In genomic region chr2:178194600-178195389, GRCh38 we compare ENCODE assay signal across 8 cellular contexts. TPM values are rescaled to one million over a fixed set of nuclear protein-coding genes. Genes with fewer than 3 reads are reported as not detected.
DNase-seq lines count a peak whose midpoint lies in the region; ATAC-seq and TF ChIP-seq lines count a peak whose summit lies in the region.

No MANE protein-coding gene starts in this region.

- no peak for TF ChIP-seq CTCF in fibroblast of the aortic adventitia (IDR thresholded peaks at IDR 0.05; ENCODE audit: insufficient read depth, low read length)

- peaks cover 55% of the 10 kb centered on the region for H3K27me3 Mint-ChIP-seq in activated T-cell treated with anti-CD3 and anti-CD28 coated beads, Interleukin-2, amount 50 U/mL, for 4 hours (ENCODE audit: low read depth)
- peaks cover 53 to 64% (median 62%) of the 10 kb centered on the region in 5 donors for H3K27me3 Mint-ChIP-seq in naive thymus-derived CD4-positive, alpha-beta T cell

- no peaks in the 10 kb centered on the region for H3K36me3 ChIP-seq in naive thymus-derived CD4-positive, alpha-beta T cell (ENCODE audit: control insufficient read depth in 2 of 3, insufficient read depth in 3 of 3, low read length in 3 of 3)
- H3K36me3 ChIP-seq in aorta (ENCODE audit: control insufficient read depth in 1 of 2, insufficient read depth in 2 of 2, low read length in 1 of 2), result no peaks in the 10 kb centered on the region

- peak overlapping the region; percentile 82 for H3K4me3 ChIP-seq in fibroblast of the aortic adventitia (ENCODE audit: low read depth, low read length)
- H3K4me3 ChIP-seq in naive thymus-derived CD4-positive, alpha-beta T cell (ENCODE audit: low read length), result peak overlapping the region; percentile 46
- H3K4me3 ChIP-seq in aorta (ENCODE audit: low read length in 2 of 2), result peak overlapping the region; percentile 73 to 78

- 0% methylated on average over 40 to 83 of the region's 83 CpGs for WGBS in aorta, 2 donors

- no peaks in the 10 kb centered on the region for H3K9me3 ChIP-seq in naive thymus-derived CD4-positive, alpha-beta T cell (ENCODE audit: control insufficient read depth in 2 of 3, low read length in 3 of 3)
- no peaks in the 10 kb centered on the region for H3K9me3 ChIP-seq in aorta (ENCODE audit: control insufficient read depth, low read length)

- intact Hi-C loops in naive thymus-derived CD4-positive, alpha-beta T cell (cut with micrococcal nuclease), result loop anchor here in 1 of 2 donors (1.0 to 10.0 kb wide), 8 partner anchors 82 to 1813 kb away; partner anchors contain the start of genes CWC22, FKBP7, PJVK and PRKRA
- intact Hi-C loops in aorta (cut with DNase I), result loop anchor here (5.0 to 10.0 kb wide), 3 partner anchors 80 to 83 kb away; partner anchors contain the start of gene RBM45 (in 1 of the 2)

- POLR2A ChIA-PET in HEK293T (lab: Yijun Ruan, JAX), result interaction anchor here (0.9 to 1.2 kb wide), 2 partner anchors 12 to 83 kb away, joined by 3 read pairs; partner anchors contain the start of gene RBM45
- POLR2A ChIA-PET in naive thymus-derived CD4-positive, alpha-beta T cell (lab: Charles Lee), result no interaction called here

- CTCF ChIA-PET in HEK293T (lab: Yijun Ruan, JAX), result no interaction called here
- CTCF ChIA-PET in naive thymus-derived CD4-positive, alpha-beta T cell (lab: Charles Lee), result no interaction called here

- peaks cover 6% of the 10 kb centered on the region in 2 donors for H3K4me1 ChIP-seq in naive thymus-derived CD4-positive, alpha-beta T cell (ENCODE audit: control insufficient read depth in 2 of 2, insufficient read depth in 2 of 2, low read length in 2 of 2)
- H3K4me1 ChIP-seq in aorta (ENCODE audit: control insufficient read depth in 1 of 2, insufficient read depth in 2 of 2, low read length in 2 of 2), result no peaks in the 10 kb centered on the region

- peaks cover 8% of the 10 kb centered on the region for H3K4me1 Mint-ChIP-seq in activated T-cell treated with anti-CD3 and anti-CD28 coated beads, Interleukin-2, amount 50 U/mL, for 4 hours (ENCODE audit: low read depth)
- peaks cover 6 to 19% (median 13%) of the 10 kb centered on the region in 7 donors for H3K4me1 Mint-ChIP-seq in naive thymus-derived CD4-positive, alpha-beta T cell

- H3K4me3 Mint-ChIP-seq in activated T-cell treated with anti-CD3 and anti-CD28 coated beads, Interleukin-2, amount 50 U/mL, for 4 hours, result peak overlapping the region; percentile 64
- peak overlapping the region; percentile 55 to 83 (median 76) for H3K4me3 Mint-ChIP-seq in naive thymus-derived CD4-positive, alpha-beta T cell

- H3K27ac Mint-ChIP-seq in naive thymus-derived CD4-positive, alpha-beta T cell, result no peak overlapping the region

- peak; percentile 80 for DNase-seq in GM03348 (ENCODE audit: low spot score)
- DNase-seq in HEK293T (ENCODE audit: extremely low spot score), result peak; percentile 66
- peak; percentile 14 for DNase-seq in NCI-H2107 (lab: John Stamatoyannopoulos, UW)
- no peak for DNase-seq in activated T-cell treated with anti-CD3 and anti-CD28 coated beads, Interleukin-2, amount 50 U/mL, for 4 hours
- peak; percentile 48 for DNase-seq in fibroblast of the aortic adventitia (ENCODE audit: low read depth)
- peak in 2 of 9 donors; percentile 6 to 31 for DNase-seq in naive thymus-derived CD4-positive, alpha-beta T cell
- DNase-seq in aorta, result peak; percentile 56 to 80
- DNase-seq in HT-29 (ENCODE audit: low spot score), result no peak

- peaks cover 18% of the 10 kb centered on the region in 2 donors for H3K27me3 ChIP-seq in naive thymus-derived CD4-positive, alpha-beta T cell (ENCODE audit: control insufficient read depth in 2 of 2, insufficient read depth in 2 of 2, low read length in 2 of 2)
- H3K27me3 ChIP-seq in aorta (ENCODE audit: control insufficient read depth in 1 of 2, insufficient read depth in 2 of 2, low read length in 1 of 2), result no peaks in the 10 kb centered on the region

- no peaks in the 10 kb centered on the region for H3K9me3 Mint-ChIP-seq in activated T-cell treated with anti-CD3 and anti-CD28 coated beads, Interleukin-2, amount 50 U/mL, for 4 hours
- H3K9me3 Mint-ChIP-seq in naive thymus-derived CD4-positive, alpha-beta T cell, result peaks cover 0 to 2% (median 0%) of the 10 kb centered on the region in 11 donors

- peak; percentile 9 to 13 for ATAC-seq in activated T-cell treated with anti-CD3 and anti-CD28 coated beads, Interleukin-2, amount 50 U/mL, for 4 hours
- no peak for ATAC-seq in naive thymus-derived CD4-positive, alpha-beta T cell
- ATAC-seq in aorta (ENCODE audit: low FRiP score), result peak; percentile 54

- H3K27ac ChIP-seq in naive thymus-derived CD4-positive, alpha-beta T cell (ENCODE audit: low read depth, low read length), result no peak overlapping the region
- peak overlapping the region in 1 of 2 donors; percentile 34 for H3K27ac ChIP-seq in aorta (ENCODE audit: low read depth in 1 of 2, low read length in 2 of 2)

- no peaks in the 10 kb centered on the region for H3K36me3 Mint-ChIP-seq in activated T-cell treated with anti-CD3 and anti-CD28 coated beads, Interleukin-2, amount 50 U/mL, for 4 hours (ENCODE audit: insufficient read depth)
- no peaks in the 10 kb centered on the region for H3K36me3 Mint-ChIP-seq in naive thymus-derived CD4-positive, alpha-beta T cell

TF ChIP-seq in HEK293T, 16 proteins besides CTCF, POLR2A, EP300 and RAD21:
- TF ChIP-seq SP1 (IDR thresholded peaks at IDR 0.05) (no peak), FOXM1 (IDR thresholded peaks at IDR 0.05; ENCODE audit: borderline replicate concordance) (no peak), NFRKB (IDR thresholded peaks at IDR 0.05) (no peak), TARDBP (IDR thresholded peaks at IDR 0.05) (no peak), LEF1 (IDR thresholded peaks at IDR 0.05; ENCODE audit: borderline replicate concordance) (no peak), PKNOX1 (IDR thresholded peaks at IDR 0.05) (no peak), FOXA1 (IDR thresholded peaks at IDR 0.05) (no peak), SUZ12 (IDR thresholded peaks at IDR 0.05) (no peak), L3MBTL2 (conservative IDR thresholded peaks at IDR 0.05) (no peak; the same call in 1 of the 2 replicates), ZNF384 (IDR thresholded peaks at IDR 0.05) (no peak), HDGF (IDR thresholded peaks at IDR 0.05; ENCODE audit: borderline replicate concordance) (no peak), FOXK2 (IDR thresholded peaks at IDR 0.05) (no peak), ELF4 (IDR thresholded peaks at IDR 0.05) (no peak), ARNT (IDR thresholded peaks at IDR 0.05) (no peak), CTBP1 (IDR thresholded peaks at IDR 0.05; ENCODE audit: borderline replicate concordance) (no peak), BHLHE40 (IDR thresholded peaks at IDR 0.05; ENCODE audit: borderline replicate concordance) (no peak)
TF ChIP-seq in HEK293T: peak in this region for 0.

RNA-seq across cellular contexts. Expression of gene OSBPL6, which starts 0.5 kb away (rescaled TPM):
- total RNA-seq in activated T-cell treated with anti-CD3 and anti-CD28 coated beads, Interleukin-2, amount 50 U/mL, for 4 hours, result under 1 TPM; 0.28 to 0.53 (median 0.30) TPM
- total RNA-seq in fibroblast of the aortic adventitia (ENCODE audit: low replicate concordance) (1.5 and 5.2 TPM in 2 replicates), aorta (1 to 10 TPM; 2.1 to 2.4 TPM)
- total RNA-seq in naive thymus-derived CD4-positive, alpha-beta T cell, result 1 to 10 TPM in 1 of 5 experiments, under 1 TPM in 3, not detected in 1; 0.05 to 1.1 (median 0.44) TPM
- under 1 TPM in 1 of 2 donors, not detected in 1; 0.71 TPM for polyA plus RNA-seq in naive thymus-derived CD4-positive, alpha-beta T cell
- polyA plus RNA-seq in aorta, result 1 to 10 TPM in 1 of 2 donors, under 1 TPM in 1; 0.75 to 1.3 TPM
- not detected in 2 replicates for total RNA-seq in HT-29 (2014; rRNA removed; shearing (Covaris generic))

Comparison
In these comparisons a context has a peak if more than half of its experiments do, and no peak if none do; other contexts are left out.
1. DNase-seq: peak in GM03348 (single experiment), HEK293T (single experiment), NCI-H2107 (single experiment), fibroblast of the aortic adventitia (single experiment) and aorta (2 of 2); none in activated T-cell treated with anti-CD3 and anti-CD28 coated beads, Interleukin-2, amount 50 U/mL, for 4 hours (single experiment) and HT-29 (single experiment).
2. Peak in every context shown above with its lines, with median percentiles within 50 percentile points of each other: H3K4me3 ChIP-seq.